ENCODE assay signal across 10 cellular contexts in genomic region chr10:68981074-68981473, GRCh38. TPM values are rescaled to one million over a fixed set of nuclear protein-coding genes. Genes with fewer than 3 reads are reported as not detected.
DNase-seq lines count a peak whose midpoint lies in the region; ATAC-seq and TF ChIP-seq lines count a peak whose summit lies in the region.
"Had no signal": no experiment of that assay in that cellular context is flagged by ENCODE, and none has a peak within 500 bp of the region (broad histone marks: within the 10 kb centered on the region; RNA-seq: fewer than 3 reads in every experiment).

No MANE protein-coding gene starts in this region.

- H3K4me1 Mint-ChIP-seq in GM23338: no peaks in the 10 kb centered on the region
- H3K4me1 Mint-ChIP-seq: activated T-helper 17 cell treated with anti-CD3 and anti-CD28 coated beads, Interleukin-2, amount 50 U/mL, for 72 hours had no signal

- no peaks in the 10 kb centered on the region for H3K4me1 ChIP-seq in GM23338 (ENCODE audit: insufficient read depth)
- no peaks in the 10 kb centered on the region for H3K4me1 ChIP-seq in hepatocyte (ENCODE audit: insufficient read depth)

- no peaks in the 10 kb centered on the region; the same call in 2 of the 3 replicates for H3K9me3 Mint-ChIP-seq in GM23338
- H3K9me3 Mint-ChIP-seq: activated T-helper 17 cell treated with anti-CD3 and anti-CD28 coated beads, Interleukin-2, amount 50 U/mL, for 72 hours had no signal

- H3K4me3 ChIP-seq in GM23338 (no peak overlapping the region), hepatocyte (no peak overlapping the region)
- H3K4me3 ChIP-seq: dorsolateral prefrontal cortex had no signal

- H3K4me2 ChIP-seq in GM23338 (no peak overlapping the region), hepatocyte (no peak overlapping the region)

- 82% methylated on average over 1 of the region's 1 CpG for WGBS in hepatocyte (ENCODE audit: low lambda C conversion rate, missing lambda C conversion rate)

- H3K27me3 Mint-ChIP-seq in GM23338 (ENCODE audit: insufficient read depth, low read depth, poor library complexity): peaks cover 4% of the 10 kb centered on the region
- H3K27me3 Mint-ChIP-seq: activated T-helper 17 cell treated with anti-CD3 and anti-CD28 coated beads, Interleukin-2, amount 50 U/mL, for 72 hours had no signal

- H3K36me3 ChIP-seq in GM23338 (ENCODE audit: insufficient read depth): peaks cover 90% of the 10 kb centered on the region
- H3K36me3 ChIP-seq in hepatocyte (replicated peaks; ENCODE audit: insufficient read depth, low read depth): no peaks in the 10 kb centered on the region

- H2AFZ ChIP-seq in GM23338: no peak overlapping the region
- no peak overlapping the region for H2AFZ ChIP-seq in hepatocyte

- H3K27ac Mint-ChIP-seq in GM23338: no peak overlapping the region

- H3K9me2 ChIP-seq in GM23338 (ENCODE audit: insufficient read depth) (no peaks in the 10 kb centered on the region), hepatocyte (replicated peaks; ENCODE audit: insufficient read depth) (no peaks in the 10 kb centered on the region)

- peaks cover 14% of the 10 kb centered on the region for H4K20me1 ChIP-seq in GM23338 (replicated peaks; ENCODE audit: insufficient read depth)
- no peaks in the 10 kb centered on the region for H4K20me1 ChIP-seq in hepatocyte (ENCODE audit: insufficient read depth, poor library complexity, severe bottlenecking)

- H3K36me3 Mint-ChIP-seq in GM23338 (ENCODE audit: low read depth): peaks cover 92% of the 10 kb centered on the region

- H3K27me3 ChIP-seq in GM23338 (ENCODE audit: insufficient read depth): no peaks in the 10 kb centered on the region
- no peaks in the 10 kb centered on the region for H3K27me3 ChIP-seq in hepatocyte
- H3K27me3 ChIP-seq: dorsolateral prefrontal cortex had no signal

- DNase-seq in GM23338 (ENCODE audit: low spot score): peak; percentile 44
- DNase-seq in hepatocyte (ENCODE audit: low spot score): peak; percentile 34
- no peak for DNase-seq in NCI-H526 (lab: John Stamatoyannopoulos, UW)
- DNase-seq in activated CD4-positive, alpha-beta T cell treated with anti-CD3 and anti-CD28 coated beads for 48 hours: no peak
- DNase-seq in activated effector memory CD4-positive, alpha-beta T cell treated with Interleukin-2 at 50 U/mL for 16 hours: no peak
- no peak for DNase-seq in hypothalamus (lab: John Stamatoyannopoulos, UW)
- DNase-seq: dorsolateral prefrontal cortex had no signal

- H3F3A ChIP-seq in GM23338 (replicated peaks; ENCODE audit: low read depth): 0 out of 2 replicates have a peak, but pooled peaks cover 19% of the 10 kb centered on the region

- peak; percentile 67 for ATAC-seq in GM23338
- ATAC-seq in SK-N-SH treated with all-trans-retinoic acid at 6 μM for 48 hours: peak; percentile 78
- ATAC-seq: activated T-helper 17 cell treated with anti-CD3 and anti-CD28 coated beads, Interleukin-2, amount 50 U/mL, for 72 hours had no signal

- no peak overlapping the region for H3K27ac ChIP-seq in C4-2B
- H3K27ac ChIP-seq in GM23338 (ENCODE audit: low read depth): no peak overlapping the region
- no peak overlapping the region for H3K27ac ChIP-seq in hepatocyte
- H3K27ac ChIP-seq: dorsolateral prefrontal cortex had no signal

- H3K9me3 ChIP-seq in hepatocyte (ENCODE audit: low read depth): no peaks in the 10 kb centered on the region

- H3K79me2 ChIP-seq in GM23338 (replicated peaks; ENCODE audit: insufficient read depth): peaks cover 18% of the 10 kb centered on the region
- no peaks in the 10 kb centered on the region for H3K79me2 ChIP-seq in hepatocyte

- no peak overlapping the region for H3K4me3 Mint-ChIP-seq in GM23338
- H3K4me3 Mint-ChIP-seq: activated T-helper 17 cell treated with anti-CD3 and anti-CD28 coated beads, Interleukin-2, amount 50 U/mL, for 72 hours had no signal

- TF ChIP-seq CTCF in C4-2B (conservative IDR thresholded peaks at IDR 0.05) (peak; percentile 46), GM23338 (conservative IDR thresholded peaks at IDR 0.05; ENCODE audit: low read depth in 2 of 2) (peak; percentile 4 to 51; a peak in 2 of 4 replicates), hepatocyte (IDR thresholded peaks at IDR 0.05; ENCODE audit: poor library complexity) (peak; percentile 27)

TF ChIP-seq in SK-N-SH treated with all-trans-retinoic acid at 6 μM for 48 hours, 23 proteins besides CTCF, POLR2A, EP300 and RAD21 (continues in another document):
- TF ChIP-seq BACH2 (CRISPR knock-in tag; IDR thresholded peaks at IDR 0.05; ENCODE audit: borderline replicate concordance): no peak
- TF ChIP-seq TSHZ2 (CRISPR knock-in tag; IDR thresholded peaks at IDR 0.05): no peak
- TF ChIP-seq CSDC2 (CRISPR knock-in tag; IDR thresholded peaks at IDR 0.05): no peak
- no peak for TF ChIP-seq PATZ1 (CRISPR knock-in tag; IDR thresholded peaks at IDR 0.05; ENCODE audit: borderline replicate concordance)
- no peak for TF ChIP-seq ARNTL (CRISPR knock-in tag; IDR thresholded peaks at IDR 0.05; ENCODE audit: borderline replicate concordance, low read depth)
- TF ChIP-seq ZNF70 (CRISPR knock-in tag; IDR thresholded peaks at IDR 0.05): no peak
- no peak for TF ChIP-seq GLIS3 (CRISPR knock-in tag; IDR thresholded peaks at IDR 0.05)
- TF ChIP-seq ZNF8 (CRISPR knock-in tag; IDR thresholded peaks at IDR 0.05): no peak
- TF ChIP-seq ZNF565 (CRISPR knock-in tag; conservative IDR thresholded peaks at IDR 0.05; ENCODE audit: low read depth): no peak
- TF ChIP-seq SNAI2 (CRISPR knock-in tag; IDR thresholded peaks at IDR 0.05): no peak
- no peak for TF ChIP-seq POU6F1 (CRISPR knock-in tag; IDR thresholded peaks at IDR 0.05; ENCODE audit: borderline replicate concordance, low read depth)
- TF ChIP-seq TCF4 (CRISPR knock-in tag; IDR thresholded peaks at IDR 0.05; ENCODE audit: borderline replicate concordance): no peak
- TF ChIP-seq PPARA (CRISPR knock-in tag; IDR thresholded peaks at IDR 0.05; ENCODE audit: borderline replicate concordance): no peak
- no peak for TF ChIP-seq ISL1 (CRISPR knock-in tag; IDR thresholded peaks at IDR 0.05)
- TF ChIP-seq OSR1 (CRISPR knock-in tag; IDR thresholded peaks at IDR 0.05): no peak
- TF ChIP-seq ZFP30 (CRISPR knock-in tag; IDR thresholded peaks at IDR 0.05): no peak

RNA-seq across cellular contexts. Expression of gene KIFBP, which starts 7.5 kb away (rescaled TPM):
- 36.4 and 39.8 TPM in 2 replicates for total RNA-seq in GM23338 (2014; rRNA removed; shearing (Covaris generic))
- polyA plus RNA-seq in GM23338 (2016; fragmentation: Nextera tagmentation; extraction: Ambion mirVana) (21.9 and 24.5 TPM in 2 replicates), hepatocyte (33.8 and 35.1 TPM in 2 replicates)
- 32.6 and 40.5 TPM in 2 replicates for total RNA-seq in hepatocyte

RNA-seq across cellular contexts. Expression of gene DDX21, which starts 25.1 kb away (rescaled TPM):
- total RNA-seq in GM23338 (2014; rRNA removed; shearing (Covaris generic)): 194 and 209 TPM in 2 replicates
- polyA plus RNA-seq in GM23338 (2016; fragmentation: Nextera tagmentation; extraction: Ambion mirVana) (130 and 138 TPM in 2 replicates), hepatocyte (15.8 and 17.0 TPM in 2 replicates)
- 55.6 and 55.7 TPM in 2 replicates for total RNA-seq in hepatocyte

Comparison
In these comparisons a context has a peak if more than half of its experiments do, and no peak if none do; other contexts are left out.
1. DNase-seq: peak in GM23338 (single experiment) and hepatocyte (single experiment); none in NCI-H526 (0 of 2), activated CD4-positive, alpha-beta T cell treated with anti-CD3 and anti-CD28 coated beads for 48 hours (single experiment), activated effector memory CD4-positive, alpha-beta T cell treated with Interleukin-2 at 50 U/mL for 16 hours (single experiment) and hypothalamus (0 of 51).
2. Peak in every context shown above with its lines, with median percentiles within 50 percentile points of each other: CTCF ChIP-seq.